In genomic region chr14:102580552-102581110, GRCh38 we compare ENCODE assay signal across 16 cellular contexts. TPM values are rescaled to one million over a fixed set of nuclear protein-coding genes. Genes with fewer than 3 reads are reported as not detected.
DNase-seq lines count a peak whose midpoint lies in the region; ATAC-seq, FAIRE-seq and TF ChIP-seq lines count a peak whose summit lies in the region.
"Had no signal": no experiment of that assay in that cellular context is flagged by ENCODE, and none has a peak within 500 bp of the region (broad histone marks: within the 10 kb centered on the region; RNA-seq: fewer than 3 reads in every experiment).

No MANE protein-coding gene starts in this region.

- no peaks in the 10 kb centered on the region for H3K36me3 ChIP-seq in A673 (ENCODE audit: insufficient read depth, low read length, poor library complexity, severe bottlenecking)
- H3K36me3 ChIP-seq in GM23248 (ENCODE audit: low read depth), result no peaks in the 10 kb centered on the region
- no peaks in the 10 kb centered on the region for H3K36me3 ChIP-seq in SK-N-SH (replicated peaks in 1 of 2; ENCODE audit: control insufficient read depth in 1 of 2, insufficient read depth in 2 of 2, low read length in 1 of 2)
- no peaks in the 10 kb centered on the region for H3K36me3 ChIP-seq in mesendoderm (ENCODE audit: control insufficient read depth, insufficient read depth, low read length)
- H3K36me3 ChIP-seq in small intestine (ENCODE audit: control insufficient read depth in 2 of 2, insufficient read depth in 2 of 2, low read length in 2 of 2), result no peaks in the 10 kb centered on the region
- H3K36me3 ChIP-seq: stomach had no signal

- H3K79me1 ChIP-seq in mesendoderm (ENCODE audit: low read length), result no peaks in the 10 kb centered on the region

- H3K4me3 ChIP-seq in A673 (ENCODE audit: low read depth, low read length, poor library complexity, severe bottlenecking), result no peak overlapping the region
- no peak overlapping the region; the same call in 1 of the 2 replicates for H3K4me3 ChIP-seq in GM23248
- H3K4me3 ChIP-seq in SK-N-SH (ENCODE audit: low read depth in 2 of 2, low read length in 1 of 2), result no peak overlapping the region
- no peak overlapping the region for H3K4me3 ChIP-seq in mesendoderm (ENCODE audit: low read length)
- H3K4me3 ChIP-seq in small intestine (ENCODE audit: low read depth in 1 of 2, low read length in 2 of 2), result no peak overlapping the region
- H3K4me3 ChIP-seq: stomach had no signal

- no peak for FAIRE-seq in small intestine (lab: Jason Lieb, UNC)
- FAIRE-seq: H1, urothelium cell line had no signal

- DNase-seq in A673 (ENCODE audit: low spot score) (no peak), GM23248 (peak; percentile 73), SK-N-SH (no peak), mesendoderm (no peak), small intestine (no peak), DMS 273 (lab: John Stamatoyannopoulos, UW; ENCODE audit: unreplicated experiment) (no peak), posterior vena cava (ENCODE audit: low spot score) (no peak)
- DNase-seq: activated CD4-positive, CD25-positive, alpha-beta regulatory T cell treated with anti-CD3 and anti-CD28 coated beads, Interleukin-2, amount 50 U/mL, for 72 hours; central memory CD4-positive, alpha-beta T cell; NCI-H1694 treated with DMSO at 0.1 percent for 48 hours; NCI-H226; nephron progenitor cell; stomach had no signal

- H4K8ac ChIP-seq in mesendoderm (ENCODE audit: low read depth, low read length), result no peak overlapping the region

- H3K9me3 ChIP-seq in A673 (ENCODE audit: low read depth, low read length, poor library complexity, severe bottlenecking) (no peaks in the 10 kb centered on the region), GM23248 (ENCODE audit: low read depth) (no peaks in the 10 kb centered on the region), SK-N-SH (no peaks in the 10 kb centered on the region), small intestine (ENCODE audit: control insufficient read depth, low read depth) (no peaks in the 10 kb centered on the region)
- H3K9me3 ChIP-seq: stomach had no signal

- TF ChIP-seq EP300 in SK-N-SH (IDR thresholded peaks at IDR 0.05; ENCODE audit: borderline replicate concordance in 1 of 2, low read depth in 1 of 2, low read length in 1 of 2), result no peak

- peak overlapping the region; percentile 74 for H3K4me2 ChIP-seq in GM23248 (ENCODE audit: unreplicated experiment)
- H3K4me2 ChIP-seq in SK-N-SH, result peak overlapping the region; percentile 20; the same call in 1 of the 2 replicates
- H3K4me2 ChIP-seq in mesendoderm (ENCODE audit: low read length), result no peak overlapping the region

- in situ Hi-C loops in GM23248 (cut with MboI), result no loop called here

- H2AFZ ChIP-seq in GM23248 (peak overlapping the region; percentile 77), SK-N-SH (ENCODE audit: low read depth) (no peak overlapping the region; the same call in 1 of the 2 replicates)

- no peak overlapping the region for H2AK5ac ChIP-seq in mesendoderm (ENCODE audit: low read length)

- peaks cover 19% of the 10 kb centered on the region for H3K4me1 ChIP-seq in A673 (ENCODE audit: insufficient read depth, low read length, poor library complexity, severe bottlenecking)
- peaks cover 17% of the 10 kb centered on the region for H3K4me1 ChIP-seq in GM23248 (ENCODE audit: insufficient read depth)
- peaks cover 9% of the 10 kb centered on the region in 2 experiments; a peak in 3 of 4 replicates for H3K4me1 ChIP-seq in SK-N-SH (ENCODE audit: control insufficient read depth in 1 of 2, insufficient read depth in 2 of 2, low read depth in 1 of 2, low read length in 1 of 2)
- peaks cover 10% of the 10 kb centered on the region for H3K4me1 ChIP-seq in mesendoderm (ENCODE audit: control insufficient read depth, low read depth, low read length)
- peaks cover under 1 to 5% of the 10 kb centered on the region in 2 donors for H3K4me1 ChIP-seq in small intestine (ENCODE audit: control insufficient read depth in 2 of 2, insufficient read depth in 1 of 2, low read depth in 1 of 2, low read length in 1 of 2)

- POLR2A ChIA-PET in A673 (lab: Charles Lee; ENCODE audit: low non-redundant PET) (interaction anchor here (0.9 kb wide), 1 partner anchor 56 kb away, joined by 3 read pairs; no protein-coding TSS in a partner anchor), SK-N-SH (lab: Yijun Ruan, JAX) (no interaction called here)

- H3K9me2 ChIP-seq in GM23248 (ENCODE audit: insufficient read depth), result no peaks in the 10 kb centered on the region
- no peaks in the 10 kb centered on the region for H3K9me2 ChIP-seq in SK-N-SH

- CTCF ChIA-PET in A673 (lab: Charles Lee), result no interaction called here
- CTCF ChIA-PET in SK-N-SH (lab: Yijun Ruan, JAX), result interaction anchor here (0.9 to 1.9 kb wide), 4 partner anchors 14 to 56 kb away, joined by 3 to 7 read pairs (median 5); no protein-coding TSS in a partner anchor

- H2BK15ac ChIP-seq in mesendoderm (replicated peaks; ENCODE audit: low read depth), result no peak overlapping the region

- no peak for ATAC-seq in GM21515 (IDR thresholded peaks at IDR 0.05; ENCODE audit: unreplicated experiment)

- no peak overlapping the region for H3K23ac ChIP-seq in mesendoderm (ENCODE audit: low read length)

- no peaks in the 10 kb centered on the region for H4K20me1 ChIP-seq in GM23248 (ENCODE audit: insufficient read depth)
- H4K20me1 ChIP-seq in SK-N-SH (ENCODE audit: insufficient read depth), result no peaks in the 10 kb centered on the region

- peak; percentile 20; the same call in 1 of the 2 replicates for TF ChIP-seq CTCF in A673 (conservative IDR thresholded peaks at IDR 0.05; ENCODE audit: low read depth, low read length)
- no peak for TF ChIP-seq CTCF in SK-N-SH (IDR thresholded peaks at IDR 0.05)

- no peak for TF ChIP-seq RAD21 in SK-N-SH (IDR thresholded peaks at IDR 0.05; ENCODE audit: low read length)

- H3K27me3 ChIP-seq in A673 (replicated peaks; ENCODE audit: insufficient read depth, low read depth, low read length, poor library complexity) (no peaks in the 10 kb centered on the region), GM23248 (replicated peaks; ENCODE audit: insufficient read depth) (no peaks in the 10 kb centered on the region), SK-N-SH (ENCODE audit: insufficient read depth) (no peaks in the 10 kb centered on the region), mesendoderm (ENCODE audit: insufficient read depth, low read length, poor library complexity) (no peaks in the 10 kb centered on the region), small intestine (ENCODE audit: control insufficient read depth in 2 of 2, insufficient read depth in 2 of 2, low read length in 2 of 2) (no peaks in the 10 kb centered on the region)
- H3K27me3 ChIP-seq: stomach had no signal

- BruUV-seq in A673 (replicated peaks; lab: Mats Ljungman, UMichigan), result no TSS peak

- WGBS in GM23248 (ENCODE audit: low coverage in 1 of 2, low lambda C conversion rate in 2 of 2, missing lambda C conversion rate in 2 of 2), 2 experiments, result 71 to 78% methylated on average over 10 of the region's 10 CpGs
- WGBS in SK-N-SH (ENCODE audit: low lambda C conversion rate), result 93% methylated on average over 8 of the region's 10 CpGs
- WGBS in mesendoderm (ENCODE audit: extremely low coverage, insufficient coverage, low lambda C conversion rate), result no CpG with 5 or more reads among the region's 10 CpGs
- 89 to 94% (median 93%) methylated on average over 10 of the region's 10 CpGs for WGBS in small intestine, 3 donors

- peak overlapping the region; percentile 25 for H3K56ac ChIP-seq in mesendoderm (ENCODE audit: low read length)

- no peak overlapping the region for H3K4ac ChIP-seq in mesendoderm (ENCODE audit: low read depth, low read length)

- no peak overlapping the region for H4K5ac ChIP-seq in mesendoderm (ENCODE audit: low read length)

- H3K27ac ChIP-seq in A673 (ENCODE audit: low read depth, low read length, poor library complexity, severe bottlenecking) (peak overlapping the region; percentile 59), GM23248 (peak overlapping the region; percentile 89), SK-N-SH (ENCODE audit: low read depth in 2 of 2, low read length in 1 of 2) (no peak overlapping the region), mesendoderm (ENCODE audit: low read depth, low read length) (no peak overlapping the region), small intestine (ENCODE audit: low read depth in 1 of 2, low read length in 1 of 2) (no peak overlapping the region)

- no peaks in the 10 kb centered on the region for H3K79me2 ChIP-seq in GM23248 (ENCODE audit: insufficient read depth)
- no peaks in the 10 kb centered on the region for H3K79me2 ChIP-seq in SK-N-SH (ENCODE audit: insufficient read depth)
- H3K79me2 ChIP-seq in mesendoderm (ENCODE audit: control insufficient read depth, insufficient read depth, low read length), result no peaks in the 10 kb centered on the region

- H3F3A ChIP-seq in GM23248 (ENCODE audit: insufficient read depth) (peaks cover 16% of the 10 kb centered on the region), SK-N-SH (replicated peaks; ENCODE audit: insufficient read depth) (peaks cover 4% of the 10 kb centered on the region)

- H2BK120ac ChIP-seq in mesendoderm (ENCODE audit: low read depth, low read length), result no peak overlapping the region

- peak overlapping the region; percentile 76 for H3K9ac ChIP-seq in GM23248
- no peak overlapping the region; the same call in 1 of the 2 replicates for H3K9ac ChIP-seq in SK-N-SH
- H3K9ac ChIP-seq in mesendoderm (ENCODE audit: low read length), result no peak overlapping the region

- no peak overlapping the region for H3K18ac ChIP-seq in mesendoderm (ENCODE audit: low read length)

- no peak overlapping the region for H2BK5ac ChIP-seq in mesendoderm (ENCODE audit: low read length)

- intact Hi-C loops in A673 (cut with micrococcal nuclease; ENCODE audit: unreplicated experiment), result no loop called here
- intact Hi-C loops in posterior vena cava (cut with DNase I), result no loop called here

TF ChIP-seq in SK-N-SH, 30 proteins besides CTCF, POLR2A, EP300 and RAD21 (continues in another document):
- TF ChIP-seq CHD2 (IDR thresholded peaks at IDR 0.05; ENCODE audit: low read length, partially characterized antibody) (no peak), SIN3A (IDR thresholded peaks at IDR 0.05; ENCODE audit: borderline replicate concordance, low read depth, low read length) (no peak), RFX5 (IDR thresholded peaks at IDR 0.05; ENCODE audit: low read length) (no peak), EZH2phosphoT487 (IDR thresholded peaks at IDR 0.05; ENCODE audit: borderline replicate concordance, low read depth) (no peak), TCF12 (IDR thresholded peaks at IDR 0.05) (no peak), RCOR1 (IDR thresholded peaks at IDR 0.05; ENCODE audit: low read length) (no peak), RXRA (IDR thresholded peaks at IDR 0.05; ENCODE audit: borderline replicate concordance, low read depth) (no peak), YY1 (IDR thresholded peaks at IDR 0.05; ENCODE audit: low read depth) (no peak)

RNA-seq across cellular contexts. Expression of gene RCOR1, which starts 11.8 kb away (rescaled TPM):
- 97.8 and 102 TPM in 2 replicates for total RNA-seq in A673 (2021)
- total RNA-seq in GM23248 (2014; rRNA removed; shearing (Covaris generic)), result 13.0 and 15.6 TPM in 2 replicates
- 3.2 and 3.4 TPM in 2 replicates for polyA plus RNA-seq in GM23248 (2016; fragmentation: Nextera tagmentation; extraction: Ambion mirVana)
- polyA plus RNA-seq in SK-N-SH (2012; rRNA removed), result 8.5 and 8.8 TPM in 2 replicates
- polyA plus RNA-seq in SK-N-SH (2012; cell fraction: cytosol; rRNA removed), result 10.9 and 11.4 TPM in 2 replicates
- 9.1 and 15.4 TPM in 2 replicates for polyA plus RNA-seq in SK-N-SH (2012; cell fraction: nucleus; rRNA removed)
- 13.9 TPM for polyA plus RNA-seq in mesendoderm (2013, experiment 1 of 2)
- polyA plus RNA-seq in mesendoderm (2013, experiment 2 of 2), result 14.4 TPM
- 10 to 100 TPM in 2 of 3 donors, 1 to 10 TPM in 1; 9.2 to 14.1 (median 10.6) TPM for polyA plus RNA-seq in small intestine
- total RNA-seq in posterior vena cava, result 10 to 100 TPM; 12.6 to 15.4 TPM

Comparison
In these comparisons a context has a peak if more than half of its experiments do, and no peak if none do; other contexts are left out.
1. H3K27ac ChIP-seq: peak in A673 (single experiment) and GM23248 (single experiment); none in SK-N-SH (0 of 2), mesendoderm (single experiment) and small intestine (0 of 2).